8 cellular contexts compared by ENCODE assay signal in genomic region chr13:46553521-46553885, GRCh38. TPM values are rescaled to one million over a fixed set of nuclear protein-coding genes. Genes with fewer than 3 reads are reported as not detected.
DNase-seq lines count a peak whose midpoint lies in the region; ATAC-seq and TF ChIP-seq lines count a peak whose summit lies in the region.

No MANE protein-coding gene starts in this region.

- in situ Hi-C loops in brain microvascular endothelial cell (cut with HindIII; ENCODE audit: low pct_ligation_motif_present, low sequenced_read_pairs) = no loop called here

- H3K36me3 ChIP-seq in brain microvascular endothelial cell (replicated peaks) = no peaks in the 10 kb centered on the region

- H3K36me3 Mint-ChIP-seq in IgD-negative memory B cell = peaks cover 2% of the 10 kb centered on the region
- H3K36me3 Mint-ChIP-seq in type B pancreatic cell = no peaks in the 10 kb centered on the region

- peak overlapping the region; percentile 67 for H3K27ac ChIP-seq in brain microvascular endothelial cell

- H3K4me1 Mint-ChIP-seq in IgD-negative memory B cell (peaks cover 37 to 54% (median 42%) of the 10 kb centered on the region in 3 donors), type B pancreatic cell (ENCODE audit: unreplicated experiment) (peaks cover 39% of the 10 kb centered on the region)

- TF ChIP-seq POLR2A in lower leg skin (IDR thresholded peaks at IDR 0.05) = no peak

- DNase-seq in brain microvascular endothelial cell (no peak), lower leg skin (ENCODE audit: low spot score in 2 of 2) (peak; percentile 29 to 89), type B pancreatic cell (ENCODE audit: extremely low spot score, unreplicated experiment) (no peak), NCI-H128 (lab: John Stamatoyannopoulos, UW; ENCODE audit: unreplicated experiment) (no peak), T1000 (lab: John Stamatoyannopoulos, UW) (no peak), COLO668 (lab: John Stamatoyannopoulos, UW; ENCODE audit: unreplicated experiment) (no peak)

- H3K4me3 ChIP-seq in brain microvascular endothelial cell (ENCODE audit: low read depth, low read length) = peak overlapping the region; percentile 91
- H3K4me3 ChIP-seq in lower leg skin (ENCODE audit: low read depth, poor library complexity, severe bottlenecking) = peak overlapping the region; percentile 96

- 0 to 1% methylated on average over 31 to 34 of the region's 34 CpGs for WGBS in lower leg skin, 2 donors

- TF ChIP-seq CTCF in brain microvascular endothelial cell (IDR thresholded peaks at IDR 0.05; ENCODE audit: low read depth, low read length, missing control alignments) (no peak), lower leg skin (IDR thresholded peaks at IDR 0.05) (no peak), type B pancreatic cell (conservative IDR thresholded peaks at IDR 0.05) (no peak)

- H3K27me3 Mint-ChIP-seq in IgD-negative memory B cell (no peaks in the 10 kb centered on the region), type B pancreatic cell (peaks cover 6% of the 10 kb centered on the region)

- ATAC-seq in GM19397 (IDR thresholded peaks at IDR 0.05; ENCODE audit: unreplicated experiment) = peak; percentile 3

- no peaks in the 10 kb centered on the region for H3K9me3 Mint-ChIP-seq in IgD-negative memory B cell
- H3K9me3 Mint-ChIP-seq in type B pancreatic cell = no peaks in the 10 kb centered on the region

- no peaks in the 10 kb centered on the region for H3K27me3 ChIP-seq in brain microvascular endothelial cell (replicated peaks)

- peak overlapping the region; percentile 88 to 98 (median 97) for H3K27ac Mint-ChIP-seq in IgD-negative memory B cell
- H3K27ac Mint-ChIP-seq in type B pancreatic cell = peak overlapping the region; percentile 51

- intact Hi-C loops in lower leg skin (cut with DNase I; ENCODE audit: low total_unique reads) = loop anchor here (10.0 kb wide), 1 partner anchor 161 kb away; no protein-coding TSS in a partner anchor

- peak overlapping the region; percentile 95 to 99 (median 98) for H3K4me3 Mint-ChIP-seq in IgD-negative memory B cell
- H3K4me3 Mint-ChIP-seq in type B pancreatic cell = peak overlapping the region; percentile 97

RNA-seq across cellular contexts. Expression of gene LRCH1, which starts 0.5 kb away (rescaled TPM):
- 7.6 TPM for polyA plus RNA-seq in IgD-negative memory B cell
- total RNA-seq in lower leg skin (10 to 100 TPM; 34.3 to 43.9 (median 40.3) TPM), type B pancreatic cell (ENCODE audit: low replicate concordance) (17.4 and 23.0 TPM in 2 replicates)

Comparison
In these comparisons a context has a peak if more than half of its experiments do, and no peak if none do; other contexts are left out.
1. DNase-seq: peak in lower leg skin (2 of 2); none in brain microvascular endothelial cell (single experiment), type B pancreatic cell (single experiment), NCI-H128 (single experiment), T1000 (single experiment) and COLO668 (single experiment).